1 cellular context compared by ENCODE assay signal in the genomic region with DNA sequence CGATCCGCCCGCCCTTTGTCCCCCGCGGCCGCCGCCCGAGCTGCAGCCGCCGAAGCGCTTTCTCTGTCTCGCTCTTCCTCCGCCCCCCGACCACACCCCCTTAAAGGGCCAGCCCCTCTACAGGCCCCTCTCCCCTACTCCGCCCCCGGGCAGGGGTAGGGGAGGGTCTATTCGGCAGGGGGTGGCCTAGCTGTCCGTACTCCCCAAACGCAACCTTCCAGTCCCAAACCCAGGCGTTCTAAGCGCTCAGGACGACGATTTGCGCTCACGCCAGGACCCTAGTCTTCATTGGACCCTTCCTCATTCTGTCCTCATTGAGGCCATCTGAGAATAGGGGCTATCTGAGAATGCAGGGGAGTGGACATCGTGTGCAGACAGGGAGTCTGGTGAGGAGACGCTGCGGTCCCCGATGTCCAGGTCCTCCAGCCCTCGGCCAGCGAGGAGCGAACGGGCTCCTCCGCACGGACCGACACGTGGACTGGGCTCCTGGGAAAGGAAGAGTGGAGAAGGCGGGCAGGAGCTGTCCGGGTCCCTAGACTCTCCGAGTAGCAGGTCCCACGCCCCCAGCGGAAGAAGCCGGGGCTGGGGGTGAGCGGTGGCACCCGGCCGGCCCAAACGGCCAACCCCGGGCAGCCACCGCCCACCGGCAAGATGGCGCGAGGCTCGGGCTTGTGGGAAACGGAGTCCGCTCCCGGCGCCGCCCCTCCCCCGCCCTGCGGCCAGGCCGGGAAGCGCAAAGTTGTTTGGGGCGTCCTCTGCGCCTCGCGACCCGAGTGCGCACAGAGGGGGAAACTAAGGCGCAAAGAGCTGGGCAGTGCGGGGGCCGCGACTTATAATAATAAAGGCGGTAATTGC.
A peak's percentile ranks its signal among the peaks of the same experiment; 100 is the strongest.
TF ChIP-seq lines count a peak whose summit lies in the region.

A gene with protein sequence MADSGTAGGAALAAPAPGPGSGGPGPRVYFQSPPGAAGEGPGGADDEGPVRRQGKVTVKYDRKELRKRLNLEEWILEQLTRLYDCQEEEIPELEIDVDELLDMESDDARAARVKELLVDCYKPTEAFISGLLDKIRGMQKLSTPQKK (minus strand): TSS at position 70 of the 855 bp plus-strand sequence. CDS start 270 bp downstream, outside the sequence.

TF ChIP-seq in SK-N-SH, 30 proteins besides CTCF, POLR2A, EP300 and RAD21 (continued from another document):
- TF ChIP-seq, protein P1, sequence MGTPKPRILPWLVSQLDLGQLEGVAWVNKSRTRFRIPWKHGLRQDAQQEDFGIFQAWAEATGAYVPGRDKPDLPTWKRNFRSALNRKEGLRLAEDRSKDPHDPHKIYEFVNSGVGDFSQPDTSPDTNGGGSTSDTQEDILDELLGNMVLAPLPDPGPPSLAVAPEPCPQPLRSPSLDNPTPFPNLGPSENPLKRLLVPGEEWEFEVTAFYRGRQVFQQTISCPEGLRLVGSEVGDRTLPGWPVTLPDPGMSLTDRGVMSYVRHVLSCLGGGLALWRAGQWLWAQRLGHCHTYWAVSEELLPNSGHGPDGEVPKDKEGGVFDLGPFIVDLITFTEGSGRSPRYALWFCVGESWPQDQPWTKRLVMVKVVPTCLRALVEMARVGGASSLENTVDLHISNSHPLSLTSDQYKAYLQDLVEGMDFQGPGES (IDR thresholded peaks at IDR 0.05; ENCODE audit: low read depth, low read length): no peak
- no peak for TF ChIP-seq TCF12 (IDR thresholded peaks at IDR 0.05)
- TF ChIP-seq, protein P2, sequence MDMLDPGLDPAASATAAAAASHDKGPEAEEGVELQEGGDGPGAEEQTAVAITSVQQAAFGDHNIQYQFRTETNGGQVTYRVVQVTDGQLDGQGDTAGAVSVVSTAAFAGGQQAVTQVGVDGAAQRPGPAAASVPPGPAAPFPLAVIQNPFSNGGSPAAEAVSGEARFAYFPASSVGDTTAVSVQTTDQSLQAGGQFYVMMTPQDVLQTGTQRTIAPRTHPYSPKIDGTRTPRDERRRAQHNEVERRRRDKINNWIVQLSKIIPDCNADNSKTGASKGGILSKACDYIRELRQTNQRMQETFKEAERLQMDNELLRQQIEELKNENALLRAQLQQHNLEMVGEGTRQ (IDR thresholded peaks at IDR 0.05; ENCODE audit: borderline replicate concordance, low read depth, low read length): no peak
- TF ChIP-seq, protein P3, sequence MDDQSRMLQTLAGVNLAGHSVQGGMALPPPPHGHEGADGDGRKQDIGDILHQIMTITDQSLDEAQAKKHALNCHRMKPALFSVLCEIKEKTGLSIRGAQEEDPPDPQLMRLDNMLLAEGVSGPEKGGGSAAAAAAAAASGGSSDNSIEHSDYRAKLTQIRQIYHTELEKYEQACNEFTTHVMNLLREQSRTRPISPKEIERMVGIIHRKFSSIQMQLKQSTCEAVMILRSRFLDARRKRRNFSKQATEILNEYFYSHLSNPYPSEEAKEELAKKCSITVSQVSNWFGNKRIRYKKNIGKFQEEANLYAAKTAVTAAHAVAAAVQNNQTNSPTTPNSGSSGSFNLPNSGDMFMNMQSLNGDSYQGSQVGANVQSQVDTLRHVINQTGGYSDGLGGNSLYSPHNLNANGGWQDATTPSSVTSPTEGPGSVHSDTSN (IDR thresholded peaks at IDR 0.05): no peak
- peak; percentile 73; the same call in 1 of the 2 replicates for TF ChIP-seq POLR2AphosphoS5 (IDR thresholded peaks at IDR 0.05; ENCODE audit: low read depth, low read length)
- TF ChIP-seq YY1 (IDR thresholded peaks at IDR 0.05; ENCODE audit: low read depth): peak; percentile 96
- TF ChIP-seq EZH2phosphoT487 (IDR thresholded peaks at IDR 0.05; ENCODE audit: borderline replicate concordance, low read depth): no peak
- no peak for TF ChIP-seq NFIC (IDR thresholded peaks at IDR 0.05; ENCODE audit: borderline replicate concordance)
- TF ChIP-seq GATA2 (CRISPR knock-in tag; IDR thresholded peaks at IDR 0.05): no peak
- TF ChIP-seq MXI1 (IDR thresholded peaks at IDR 0.05; ENCODE audit: low read depth, low read length): peak; percentile 84
- TF ChIP-seq SMC3 (IDR thresholded peaks at IDR 0.05; ENCODE audit: low read depth, low read length): no peak
- TF ChIP-seq, protein P4, sequence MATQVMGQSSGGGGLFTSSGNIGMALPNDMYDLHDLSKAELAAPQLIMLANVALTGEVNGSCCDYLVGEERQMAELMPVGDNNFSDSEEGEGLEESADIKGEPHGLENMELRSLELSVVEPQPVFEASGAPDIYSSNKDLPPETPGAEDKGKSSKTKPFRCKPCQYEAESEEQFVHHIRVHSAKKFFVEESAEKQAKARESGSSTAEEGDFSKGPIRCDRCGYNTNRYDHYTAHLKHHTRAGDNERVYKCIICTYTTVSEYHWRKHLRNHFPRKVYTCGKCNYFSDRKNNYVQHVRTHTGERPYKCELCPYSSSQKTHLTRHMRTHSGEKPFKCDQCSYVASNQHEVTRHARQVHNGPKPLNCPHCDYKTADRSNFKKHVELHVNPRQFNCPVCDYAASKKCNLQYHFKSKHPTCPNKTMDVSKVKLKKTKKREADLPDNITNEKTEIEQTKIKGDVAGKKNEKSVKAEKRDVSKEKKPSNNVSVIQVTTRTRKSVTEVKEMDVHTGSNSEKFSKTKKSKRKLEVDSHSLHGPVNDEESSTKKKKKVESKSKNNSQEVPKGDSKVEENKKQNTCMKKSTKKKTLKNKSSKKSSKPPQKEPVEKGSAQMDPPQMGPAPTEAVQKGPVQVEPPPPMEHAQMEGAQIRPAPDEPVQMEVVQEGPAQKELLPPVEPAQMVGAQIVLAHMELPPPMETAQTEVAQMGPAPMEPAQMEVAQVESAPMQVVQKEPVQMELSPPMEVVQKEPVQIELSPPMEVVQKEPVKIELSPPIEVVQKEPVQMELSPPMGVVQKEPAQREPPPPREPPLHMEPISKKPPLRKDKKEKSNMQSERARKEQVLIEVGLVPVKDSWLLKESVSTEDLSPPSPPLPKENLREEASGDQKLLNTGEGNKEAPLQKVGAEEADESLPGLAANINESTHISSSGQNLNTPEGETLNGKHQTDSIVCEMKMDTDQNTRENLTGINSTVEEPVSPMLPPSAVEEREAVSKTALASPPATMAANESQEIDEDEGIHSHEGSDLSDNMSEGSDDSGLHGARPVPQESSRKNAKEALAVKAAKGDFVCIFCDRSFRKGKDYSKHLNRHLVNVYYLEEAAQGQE (IDR thresholded peaks at IDR 0.05; ENCODE audit: low read depth, low read length): no peak
- TF ChIP-seq TEAD4 (IDR thresholded peaks at IDR 0.05; ENCODE audit: borderline replicate concordance, insufficient read depth): no peak
- no peak for TF ChIP-seq JUND (IDR thresholded peaks at IDR 0.05)
- no peak for TF ChIP-seq MEF2A (IDR thresholded peaks at IDR 0.05; ENCODE audit: borderline replicate concordance, low read depth)
- TF ChIP-seq FOSL2 (IDR thresholded peaks at IDR 0.05; ENCODE audit: borderline replicate concordance, low read depth): no peak
- peak; percentile 71; the same call in 1 of the 2 replicates for TF ChIP-seq SIN3A (IDR thresholded peaks at IDR 0.05; ENCODE audit: borderline replicate concordance, low read depth, low read length)
- TF ChIP-seq RFX5 (IDR thresholded peaks at IDR 0.05; ENCODE audit: low read length): no peak
- no peak for TF ChIP-seq RCOR1 (IDR thresholded peaks at IDR 0.05; ENCODE audit: low read length)
- TF ChIP-seq GABPA (IDR thresholded peaks at IDR 0.05; ENCODE audit: low read depth): peak; percentile 60
- no peak for TF ChIP-seq ELF1 (IDR thresholded peaks at IDR 0.05)
